30 cellular contexts compared by ENCODE assay signal in genomic region chr19:30884146-30884812, GRCh38.
A peak's percentile ranks its signal among the peaks of the same experiment; 100 is the strongest.
DNase-seq lines count a peak whose midpoint lies in the region; ATAC-seq and TF ChIP-seq lines count a peak whose summit lies in the region.
"Had no signal": no experiment of that assay in that cellular context is flagged by ENCODE, and none has a peak within 500 bp of the region (broad histone marks: within the 10 kb centered on the region; RNA-seq: fewer than 3 reads in every experiment).

No MANE protein-coding gene starts in this region.

- H3K14ac ChIP-seq in neuronal stem cell (ENCODE audit: low read length) = no peak overlapping the region

- ATAC-seq in GM23338 = peak; percentile 44
- no peak for ATAC-seq in GM19351 (IDR thresholded peaks at IDR 0.05; ENCODE audit: unreplicated experiment)
- ATAC-seq: HepG2, PC-3, Right ventricle myocardium inferior, SK-N-SH treated with all-trans-retinoic acid at 6 μM for 48 hours had no signal

- no peak overlapping the region for H2BK120ac ChIP-seq in neuronal stem cell (ENCODE audit: low read depth, low read length)

- no peaks in the 10 kb centered on the region for H3K4me1 ChIP-seq in GM23338 (ENCODE audit: insufficient read depth)
- no peaks in the 10 kb centered on the region for H3K4me1 ChIP-seq in HEK293 (ENCODE audit: control insufficient read depth, insufficient read depth, low read length)
- H3K4me1 ChIP-seq in endodermal cell (ENCODE audit: control insufficient read depth, insufficient read depth, low read length) = no peaks in the 10 kb centered on the region
- H3K4me1 ChIP-seq in neuronal stem cell (ENCODE audit: control insufficient read depth in 2 of 2, insufficient read depth in 1 of 2, low read depth in 1 of 2, low read length in 2 of 2) = peaks cover 0 to 2% of the 10 kb centered on the region in 2 donors
- no peaks in the 10 kb centered on the region for H3K4me1 ChIP-seq in CD8-positive, alpha-beta memory T cell (ENCODE audit: insufficient read depth, low read length)
- H3K4me1 ChIP-seq: A549, Caco-2 had no signal

- peaks cover 7% of the 10 kb centered on the region; the same call in 1 of the 2 replicates for H3K9me2 ChIP-seq in GM23338 (ENCODE audit: insufficient read depth)

- no peaks in the 10 kb centered on the region for H3K4me1 Mint-ChIP-seq in GM23338
- H3K4me1 Mint-ChIP-seq in endodermal cell = peaks cover 7% of the 10 kb centered on the region
- no peaks in the 10 kb centered on the region for H3K4me1 Mint-ChIP-seq in CD8-positive, alpha-beta memory T cell
- H3K4me1 Mint-ChIP-seq: CD4-positive, alpha-beta memory T cell had no signal

- H3K27me3 Mint-ChIP-seq in GM23338 (ENCODE audit: insufficient read depth, low read depth, poor library complexity) (no peaks in the 10 kb centered on the region), endodermal cell (ENCODE audit: insufficient read depth) (no peaks in the 10 kb centered on the region)
- H3K27me3 Mint-ChIP-seq in CD8-positive, alpha-beta memory T cell = peaks cover 0 to 8% of the 10 kb centered on the region in 2 donors

- H4K8ac ChIP-seq in neuronal stem cell (ENCODE audit: low read depth, low read length) = no peak overlapping the region

- H3K4me3 ChIP-seq in GM23338 (no peak overlapping the region), HEK293 (ENCODE audit: low read depth, low read length) (no peak overlapping the region), endodermal cell (ENCODE audit: low read length) (no peak overlapping the region), neuronal stem cell (ENCODE audit: low read length in 2 of 2) (no peak overlapping the region), dorsolateral prefrontal cortex (no peak overlapping the region)
- no peak overlapping the region for H3K4me3 ChIP-seq in CD8-positive, alpha-beta memory T cell (ENCODE audit: low read length)
- H3K4me3 ChIP-seq: A549, SJCRH30 had no signal

- peak overlapping the region; percentile 41 for H3K18ac ChIP-seq in neuronal stem cell (ENCODE audit: low read length)

- H3K9me3 ChIP-seq in HEK293 (ENCODE audit: control insufficient read depth, insufficient read depth, low read depth, low read length) (no peaks in the 10 kb centered on the region; the same call in 1 of the 2 replicates), endodermal cell (ENCODE audit: control insufficient read depth, low read length) (no peaks in the 10 kb centered on the region), neuronal stem cell (replicated peaks in 1 of 2; ENCODE audit: control insufficient read depth in 2 of 2, insufficient read depth in 1 of 2, low read depth in 1 of 2, low read length in 2 of 2) (no peaks in the 10 kb centered on the region)
- H3K9me3 ChIP-seq in CD8-positive, alpha-beta memory T cell (ENCODE audit: low read length) = no peaks in the 10 kb centered on the region
- H3K9me3 ChIP-seq: Caco-2, SJCRH30 had no signal

- H3K36me3 Mint-ChIP-seq in GM23338 (ENCODE audit: low read depth) (no peaks in the 10 kb centered on the region), endodermal cell (ENCODE audit: low read depth) (no peaks in the 10 kb centered on the region)
- H3K36me3 Mint-ChIP-seq in CD8-positive, alpha-beta memory T cell = no peaks in the 10 kb centered on the region
- H3K36me3 Mint-ChIP-seq: CD4-positive, alpha-beta memory T cell had no signal

- H3K4me3 Mint-ChIP-seq in GM23338 (no peak overlapping the region), endodermal cell (no peak overlapping the region)
- no peak overlapping the region for H3K4me3 Mint-ChIP-seq in CD8-positive, alpha-beta memory T cell
- H3K4me3 Mint-ChIP-seq: CD4-positive, alpha-beta memory T cell had no signal

- H3K27ac Mint-ChIP-seq in GM23338 = no peak overlapping the region
- H3K27ac Mint-ChIP-seq in endodermal cell = no peak overlapping the region
- H3K27ac Mint-ChIP-seq in CD8-positive, alpha-beta memory T cell = peak overlapping the region in 1 of 8 donors; percentile 78
- H3K27ac Mint-ChIP-seq: CD4-positive, alpha-beta memory T cell had no signal

- intact Hi-C loops in dorsolateral prefrontal cortex (cut with DNase I) = no loop called here

- H2BK12ac ChIP-seq in neuronal stem cell (ENCODE audit: low read length) = no peak overlapping the region

- POLR2A ChIA-PET in HEK293 (lab: Yijun Ruan, JAX) = interaction anchor here (0.7 kb wide), 1 partner anchor 257 kb away, joined by 4 read pairs; no protein-coding TSS in a partner anchor
- POLR2A ChIA-PET in CD8-positive, alpha-beta memory T cell (lab: Charles Lee) = no interaction called here

- peak overlapping the region; percentile 56 for H3K23ac ChIP-seq in neuronal stem cell (ENCODE audit: low read depth, low read length, poor library complexity)

- H3K4ac ChIP-seq in neuronal stem cell (ENCODE audit: low read length) = no peak overlapping the region

- no peak overlapping the region for H2BK5ac ChIP-seq in neuronal stem cell (ENCODE audit: low read length)

- H3K9me3 Mint-ChIP-seq in GM23338 (no peaks in the 10 kb centered on the region; the same call in 2 of the 3 replicates), endodermal cell (no peaks in the 10 kb centered on the region)
- H3K9me3 Mint-ChIP-seq in CD8-positive, alpha-beta memory T cell = no peaks in the 10 kb centered on the region
- H3K9me3 Mint-ChIP-seq: CD4-positive, alpha-beta memory T cell had no signal

- TF ChIP-seq CTCF in GM23338 (conservative IDR thresholded peaks at IDR 0.05; ENCODE audit: low read depth in 2 of 2) = peak in 1 of 2 experiments; percentile 48; a peak in 2 of 4 replicates
- TF ChIP-seq CTCF in HEK293 (tag by site-specific recombination; IDR thresholded peaks at IDR 0.05) = no peak
- peak; percentile 58 for TF ChIP-seq CTCF in endodermal cell (conservative IDR thresholded peaks at IDR 0.05)
- TF ChIP-seq CTCF in dorsolateral prefrontal cortex (IDR thresholded peaks at IDR 0.05 in 54 of 56, conservative IDR thresholded peaks at IDR 0.05 in 2 of 56; ENCODE audit: low read depth in 1 of 56, partially characterized antibody in 56 of 56) = no peak

- H2AK5ac ChIP-seq in neuronal stem cell (ENCODE audit: low read depth, low read length) = no peak overlapping the region

- no peaks in the 10 kb centered on the region for H3F3A ChIP-seq in GM23338 (replicated peaks; ENCODE audit: low read depth)

- H2BK15ac ChIP-seq in neuronal stem cell (ENCODE audit: low read length) = no peak overlapping the region

- H3K4me2 ChIP-seq in GM23338 (no peak overlapping the region), neuronal stem cell (ENCODE audit: insufficient read depth, low read length, poor library complexity, severe bottlenecking) (no peak overlapping the region)
- H3K4me2 ChIP-seq: A549 had no signal

- no peak overlapping the region for H4K91ac ChIP-seq in neuronal stem cell (ENCODE audit: low read depth, low read length, poor library complexity)

- DNase-seq in GM23338 (ENCODE audit: low spot score) (peak; percentile 25), endodermal cell (peak; percentile 45), neuronal stem cell (ENCODE audit: low spot score) (no peak), dorsolateral prefrontal cortex (no peak)
- DNase-seq in CD8-positive, alpha-beta memory T cell = no peak
- DNase-seq: AML-193; C1 segment of cervical spinal cord; Caco-2; CD4-positive, alpha-beta memory T cell; DMS 273 treated with DMSO at 0.1 percent for 48 hours; DMS79 treated with DMSO at 0.1 percent for 48 hours; HCEC 1CT; Kasumi-1; MV-4-11; NCI-H1105; NCI-H1436 treated with DMSO at 0.1 percent for 48 hours; NCI-H187 treated with DMSO at 0.1 percent for 48 hours; NCI-H2171 treated with DMSO at 0.1 percent for 48 hours; NCI-H345; NCI-H524; NCI-H748 treated with DMSO at 0.1 percent for 48 hours; NK-92 treated with Interleukin-12 subunit alpha and Interleukin-12 subunit beta, amount 100 ng/mL, for 24 hours; PC-3; SJCRH30 had no signal

- H3K9ac ChIP-seq in endodermal cell (ENCODE audit: extremely low read depth, low read length, poor library complexity, severe bottlenecking) (no peak overlapping the region), neuronal stem cell (ENCODE audit: low read depth, low read length, poor library complexity) (no peak overlapping the region)

- no peaks in the 10 kb centered on the region for H3K79me2 ChIP-seq in GM23338 (replicated peaks; ENCODE audit: insufficient read depth)

- no peak overlapping the region for H3K27ac ChIP-seq in GM23338 (ENCODE audit: low read depth)
- no peak overlapping the region for H3K27ac ChIP-seq in HEK293 (ENCODE audit: extremely low read depth, low read depth, low read length)
- no peak overlapping the region for H3K27ac ChIP-seq in endodermal cell (ENCODE audit: low read depth, low read length)
- H3K27ac ChIP-seq in neuronal stem cell (replicated peaks; ENCODE audit: low read length) = no peak overlapping the region
- no peak overlapping the region for H3K27ac ChIP-seq in CD8-positive, alpha-beta memory T cell (ENCODE audit: low read depth, low read length)
- no peak overlapping the region for H3K27ac ChIP-seq in dorsolateral prefrontal cortex
- H3K27ac ChIP-seq: A549, SJCRH30 had no signal

- H4K20me1 ChIP-seq in GM23338 (replicated peaks; ENCODE audit: insufficient read depth) = no peaks in the 10 kb centered on the region

- H3K36me3 ChIP-seq in GM23338 (ENCODE audit: insufficient read depth) = no peaks in the 10 kb centered on the region
- H3K36me3 ChIP-seq in HEK293 (ENCODE audit: control insufficient read depth in 2 of 2, insufficient read depth in 1 of 2, low read length in 2 of 2) = no peaks in the 10 kb centered on the region
- H3K36me3 ChIP-seq in endodermal cell (ENCODE audit: control insufficient read depth, insufficient read depth, low read length) = no peaks in the 10 kb centered on the region
- no peaks in the 10 kb centered on the region for H3K36me3 ChIP-seq in neuronal stem cell (replicated peaks in 1 of 2; ENCODE audit: control insufficient read depth in 2 of 2, insufficient read depth in 2 of 2, low read length in 2 of 2)
- H3K36me3 ChIP-seq in CD8-positive, alpha-beta memory T cell (ENCODE audit: insufficient read depth, low read length) = no peaks in the 10 kb centered on the region
- H3K36me3 ChIP-seq: SJCRH30 had no signal

- CTCF ChIA-PET in HEK293 (lab: Yijun Ruan, JAX) = interaction anchor here (0.6 to 1.6 kb wide), 4 partner anchors 31 to 1490 kb away, joined by 3 to 4 read pairs (median 3); no protein-coding TSS in a partner anchor
- CTCF ChIA-PET in CD8-positive, alpha-beta memory T cell (lab: Charles Lee) = no interaction called here

- H3K27me3 ChIP-seq in GM23338 (ENCODE audit: insufficient read depth) = no peaks in the 10 kb centered on the region
- no peaks in the 10 kb centered on the region for H3K27me3 ChIP-seq in endodermal cell (ENCODE audit: control insufficient read depth, insufficient read depth, low read length, poor library complexity, severe bottlenecking)
- H3K27me3 ChIP-seq in neuronal stem cell (ENCODE audit: control insufficient read depth in 3 of 3, insufficient read depth in 3 of 3, low read depth in 1 of 3, low read length in 3 of 3) = no peaks in the 10 kb centered on the region
- no peaks in the 10 kb centered on the region for H3K27me3 ChIP-seq in CD8-positive, alpha-beta memory T cell (ENCODE audit: insufficient read depth, low read length, poor library complexity, severe bottlenecking)
- H3K27me3 ChIP-seq in dorsolateral prefrontal cortex = peaks cover 0 to 19% (median 0%) of the 10 kb centered on the region in 45 donors
- H3K27me3 ChIP-seq: SJCRH30 had no signal

- WGBS in endodermal cell (ENCODE audit: insufficient coverage in 1 of 2, insufficient read length in 1 of 2), 2 experiments = 87 to 90% methylated on average over 8 to 11 of the region's 11 CpGs
- no CpG with 5 or more reads among the region's 11 CpGs for WGBS in neuronal stem cell (ENCODE audit: extremely low coverage in 2 of 2, insufficient read length in 2 of 2, insufficient replicate concordance in 1 of 2), 2 donors

- no peak overlapping the region for H2AFZ ChIP-seq in GM23338
- H2AFZ ChIP-seq in neuronal stem cell (ENCODE audit: low read length) = no peak overlapping the region

- H3K79me1 ChIP-seq in neuronal stem cell (ENCODE audit: low read depth, low read length) = no peaks in the 10 kb centered on the region

Comparison
In these comparisons a context has a peak if more than half of its experiments do, and no peak if none do; other contexts are left out.
1. DNase-seq: peak in GM23338 (single experiment) and endodermal cell (single experiment); none in neuronal stem cell (single experiment), CD8-positive, alpha-beta memory T cell (0 of 5) and dorsolateral prefrontal cortex (0 of 10).